Comparison of ENCODE assay signal across 8 cellular contexts in genomic region chr3:152026033-152026556, GRCh38.
A peak's percentile ranks its signal among the peaks of the same experiment; 100 is the strongest.
DNase-seq lines count a peak whose midpoint lies in the region; ATAC-seq and TF ChIP-seq lines count a peak whose summit lies in the region.

No MANE protein-coding gene starts in this region.

- H3K36me3 ChIP-seq in brain microvascular endothelial cell (replicated peaks) = no peaks in the 10 kb centered on the region

- no peak overlapping the region for H3K4me3 Mint-ChIP-seq in natural killer cell

- H3K4me3 ChIP-seq in brain microvascular endothelial cell (ENCODE audit: low read depth, low read length) = no peak overlapping the region

- no peaks in the 10 kb centered on the region for H3K36me3 Mint-ChIP-seq in natural killer cell

- no peaks in the 10 kb centered on the region for H3K4me1 Mint-ChIP-seq in natural killer cell

- ATAC-seq in natural killer cell = no peak

- peaks cover 0 to 6% of the 10 kb centered on the region in 2 donors for H3K27me3 Mint-ChIP-seq in natural killer cell (ENCODE audit: low read depth in 2 of 2)

- in situ Hi-C loops in brain microvascular endothelial cell (cut with HindIII; ENCODE audit: low pct_ligation_motif_present, low sequenced_read_pairs) = no loop called here

- H3K27ac ChIP-seq in brain microvascular endothelial cell = peak overlapping the region; percentile 89
- H3K27ac ChIP-seq in substantia nigra (ENCODE audit: low read depth, low read length, poor library complexity, severe bottlenecking) = no peak overlapping the region

- intact Hi-C loops in natural killer cell (cut with micrococcal nuclease) = no loop called here

- TF ChIP-seq CTCF in brain microvascular endothelial cell (IDR thresholded peaks at IDR 0.05; ENCODE audit: low read depth, low read length, missing control alignments) (peak; percentile 42), natural killer cell (IDR thresholded peaks at IDR 0.05) (no peak)

- no peaks in the 10 kb centered on the region for H3K9me3 Mint-ChIP-seq in natural killer cell

- no peaks in the 10 kb centered on the region for H3K27me3 ChIP-seq in brain microvascular endothelial cell (replicated peaks)

- DNase-seq in GM03348 (ENCODE audit: low spot score) (peak; percentile 45), NCI-H2196 treated with DMSO at 0.1 percent for 48 hours (lab: John Stamatoyannopoulos, UW; ENCODE audit: unreplicated experiment) (peak; percentile 55), brain microvascular endothelial cell (peak; percentile 58), non-pigmented ciliary epithelial cell (ENCODE audit: low read depth) (peak; percentile 63), natural killer cell (no peak), substantia nigra (lab: John Stamatoyannopoulos, UW) (no peak), NCI-H526 treated with DMSO at 0.1 percent for 48 hours (lab: John Stamatoyannopoulos, UW) (no peak), 8988T (no peak)

- no peak overlapping the region for H3K27ac Mint-ChIP-seq in natural killer cell

Comparison
In these comparisons a context has a peak if more than half of its experiments do, and no peak if none do; other contexts are left out.
1. DNase-seq: peak in GM03348 (single experiment), NCI-H2196 treated with DMSO at 0.1 percent for 48 hours (single experiment), brain microvascular endothelial cell (single experiment) and non-pigmented ciliary epithelial cell (single experiment); none in natural killer cell (single experiment), substantia nigra (0 of 49), NCI-H526 treated with DMSO at 0.1 percent for 48 hours (single experiment) and 8988T (single experiment).